22 cellular contexts compared by ENCODE assay signal in the genomic region with DNA sequence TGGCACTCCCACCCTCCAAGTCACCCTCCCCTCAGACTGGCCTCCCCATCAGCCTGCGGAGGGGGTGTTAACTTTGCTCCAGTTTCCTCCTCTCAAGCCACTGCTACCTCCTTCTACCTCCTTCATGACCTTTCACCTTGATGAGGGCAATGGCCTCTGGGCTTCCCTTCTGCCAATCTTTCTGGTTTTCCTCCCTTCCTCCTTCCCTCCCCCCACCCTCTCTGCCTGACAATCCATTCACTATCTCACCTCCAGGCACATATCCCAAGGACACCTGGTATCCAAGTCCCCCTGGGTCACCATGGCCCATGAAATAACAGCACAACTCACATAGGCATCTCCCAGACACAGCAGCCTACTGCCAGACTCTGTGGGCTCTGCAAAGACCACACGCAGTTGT.
A peak's percentile ranks its signal among the peaks of the same experiment; 100 is the strongest.
DNase-seq lines count a peak whose midpoint lies in the region; ATAC-seq, FAIRE-seq and TF ChIP-seq lines count a peak whose summit lies in the region.
"Had no signal": no experiment of that assay in that cellular context is flagged by ENCODE, and none has a peak within 500 bp of the region (broad histone marks: within the 10 kb centered on the region; RNA-seq: fewer than 3 reads in every experiment).

No MANE protein-coding gene starts in this region.

- H3K79me2 ChIP-seq in HepG2 (ENCODE audit: insufficient read depth, low read length) = peaks cover 89% of the 10 kb centered on the region

- no peak for FAIRE-seq in HepG2 (lab: Jason Lieb, UNC)
- FAIRE-seq: GM12892, RCC 7860 had no signal

- no peak for TF ChIP-seq EP300 in HepG2 (IDR thresholded peaks at IDR 0.05; ENCODE audit: low read depth in 2 of 2, low read length in 2 of 2)
- no peak for TF ChIP-seq EP300 in HepG2 (CRISPR knock-in tag; IDR thresholded peaks at IDR 0.05; ENCODE audit: borderline replicate concordance)

- H3K9ac ChIP-seq in HepG2 (ENCODE audit: insufficient read depth, low read depth, low read length) = no peak overlapping the region
- H3K9ac ChIP-seq: parathyroid adenoma had no signal

- H3K4me3 ChIP-seq in HepG2 (replicated peaks in 1 of 3; ENCODE audit: insufficient read depth in 1 of 3, low read depth in 2 of 3, low read length in 3 of 3) (no peak overlapping the region), right lobe of liver (no peak overlapping the region), coronary artery (no peak overlapping the region)
- H3K4me3 ChIP-seq: left lung had no signal

- H3K9me3 ChIP-seq in HepG2 (ENCODE audit: low read length) (no peaks in the 10 kb centered on the region), right lobe of liver (no peaks in the 10 kb centered on the region)
- H3K9me3 ChIP-seq: left lung had no signal

- no TSS peak for BruUV-seq in HepG2 (replicated peaks; lab: Mats Ljungman, UMichigan)

- H3K4me3 Mint-ChIP-seq in nephron (peak overlapping the region in 2 of 3 experiments; percentile 31), type B pancreatic cell (peak overlapping the region; percentile 20)
- H3K4me3 Mint-ChIP-seq: activated T-helper 1 cell treated with anti-CD3 and anti-CD28 coated beads, Interleukin-12 subunit alpha, Interleukin-12 subunit beta, Interleukin-2, Interleukin-4 antibody, amounts not matched to agents 30 ng/mL and 10 ng/mL and 1 ng/mL, durations not matched to agents 14 hours and 24 hours and 36 hours; CD14-positive monocyte; IgD-negative memory B cell had no signal

- DNase-seq in HepG2 (ENCODE audit: low spot score) (no peak), right lobe of liver (no peak), coronary artery (ENCODE audit: low spot score) (no peak), type B pancreatic cell (ENCODE audit: extremely low spot score, unreplicated experiment) (no peak), cerebellar nuclear complex (lab: John Stamatoyannopoulos, UW) (no peak)
- DNase-seq: ACHN, dermis blood vessel endothelial cell, HCEC 1CT, left lung, MM.1S, NCI-H187, NCI-H345 had no signal

- H3K27me3 ChIP-seq in HepG2 (ENCODE audit: control insufficient read depth in 1 of 2, insufficient read depth in 2 of 2, low read length in 2 of 2) (no peaks in the 10 kb centered on the region), right lobe of liver (no peaks in the 10 kb centered on the region)
- H3K27me3 ChIP-seq: left lung had no signal

- TF ChIP-seq CTCF in HepG2 (CRISPR knock-in tag; IDR thresholded peaks at IDR 0.05) (no peak), right lobe of liver (IDR thresholded peaks at IDR 0.05) (no peak), coronary artery (IDR thresholded peaks at IDR 0.05) (no peak), nephron (IDR thresholded peaks at IDR 0.05; ENCODE audit: unreplicated experiment in 3 of 3) (no peak), type B pancreatic cell (conservative IDR thresholded peaks at IDR 0.05) (no peak)

- ATAC-seq in HepG2 (peak; percentile 20; the same call in 1 of the 3 replicates), right lobe of liver (no peak), esophagus mucosa (no peak), HG03342 (IDR thresholded peaks at IDR 0.05; ENCODE audit: unreplicated experiment) (no peak)
- ATAC-seq: activated naive CD4-positive, alpha-beta T cell treated with anti-CD3 and anti-CD28 coated beads, Interleukin-2, amount 50 U/mL, for 72 hours; left lung had no signal

- intact Hi-C loops in HepG2 (cut with micrococcal nuclease; ENCODE audit: unreplicated experiment) (no loop called here), right lobe of liver (cut with DNase I) (no loop called here)

- H3K4me1 Mint-ChIP-seq in nephron (peaks cover 86% of the 10 kb centered on the region), type B pancreatic cell (ENCODE audit: unreplicated experiment) (peaks cover 59% of the 10 kb centered on the region)

- H3K36me3 ChIP-seq in HepG2 (replicated peaks in 1 of 2; ENCODE audit: control insufficient read depth in 1 of 2, insufficient read depth in 2 of 2, low read length in 2 of 2) (peaks cover 8 to 33% of the 10 kb centered on the region in 2 experiments; a peak in 4 of 5 replicates), right lobe of liver (no peaks in the 10 kb centered on the region)
- H3K36me3 ChIP-seq: left lung had no signal

- H3K9me3 Mint-ChIP-seq in nephron (no peaks in the 10 kb centered on the region), type B pancreatic cell (no peaks in the 10 kb centered on the region)
- H3K9me3 Mint-ChIP-seq: CD14-positive monocyte, IgD-negative memory B cell had no signal

- no peak for TF ChIP-seq RAD21 in HepG2 (CRISPR knock-in tag; IDR thresholded peaks at IDR 0.05)

- H3K4me1 ChIP-seq in HepG2 (ENCODE audit: insufficient read depth, low read length) = peaks cover 55% of the 10 kb centered on the region
- peaks cover 0 to 27% (median 9%) of the 10 kb centered on the region in 4 donors for H3K4me1 ChIP-seq in right lobe of liver

- no peak overlapping the region for H2AFZ ChIP-seq in HepG2 (ENCODE audit: low read length)
- H2AFZ ChIP-seq: parathyroid adenoma had no signal

- WGBS in HepG2 (ENCODE audit: low lambda C conversion rate) = 97% methylated on average over 2 of the region's 2 CpGs
- 71% methylated on average over 2 of the region's 2 CpGs for WGBS in right lobe of liver (ENCODE audit: insufficient coverage, low coverage, low lambda C conversion rate, missing lambda C conversion rate)

- peaks cover 23% of the 10 kb centered on the region for H4K20me1 ChIP-seq in HepG2 (ENCODE audit: insufficient read depth, low read length)

- TF ChIP-seq POLR2A in HepG2 (IDR thresholded peaks at IDR 0.05; ENCODE audit: insufficient read depth in 1 of 2, low read depth in 2 of 2, low read length in 2 of 2) (no peak), right lobe of liver (IDR thresholded peaks at IDR 0.05) (no peak)

- H3K4me2 ChIP-seq in HepG2 (ENCODE audit: low read depth, low read length) = no peak overlapping the region

- peaks cover 10% of the 10 kb centered on the region for H3K36me3 Mint-ChIP-seq in nephron (ENCODE audit: low read depth)
- peaks cover 14% of the 10 kb centered on the region for H3K36me3 Mint-ChIP-seq in type B pancreatic cell
- H3K36me3 Mint-ChIP-seq: CD14-positive monocyte had no signal

- H3K27me3 Mint-ChIP-seq in nephron (ENCODE audit: low read depth) (no peaks in the 10 kb centered on the region), type B pancreatic cell (no peaks in the 10 kb centered on the region)

- in situ Hi-C loops in HepG2 (cut with HindIII; ENCODE audit: extremely low pct_ligation_motif_present, low pct_unique_long_range_greater_than_20kb) = no loop called here

- H3K27ac Mint-ChIP-seq in nephron = peak overlapping the region; percentile 61 to 90 (median 73)
- H3K27ac Mint-ChIP-seq in type B pancreatic cell = no peak overlapping the region
- H3K27ac Mint-ChIP-seq: activated T-helper 1 cell treated with anti-CD3 and anti-CD28 coated beads, Interleukin-12 subunit alpha, Interleukin-12 subunit beta, Interleukin-2, Interleukin-4 antibody, amounts not matched to agents 30 ng/mL and 10 ng/mL and 1 ng/mL, durations not matched to agents 14 hours and 24 hours and 36 hours; CD14-positive monocyte; IgD-negative memory B cell had no signal

- CTCF ChIA-PET in HepG2 (lab: Yijun Ruan, JAX; ENCODE audit: low intra/inter-chr PET ratio, low total read pairs) = no interaction called here

- POLR2A ChIA-PET in HepG2 (lab: Yijun Ruan, JAX) = no interaction called here

- H3K27ac ChIP-seq in HepG2 (ENCODE audit: extremely low read length, insufficient read depth, low read length) = no peak overlapping the region
- H3K27ac ChIP-seq in right lobe of liver = no peak overlapping the region
- H3K27ac ChIP-seq in coronary artery = peak overlapping the region; percentile 8 to 49

TF ChIP-seq in HepG2, 621 proteins besides CTCF, POLR2A, EP300 and RAD21:
- TF ChIP-seq NR2F6 (IDR thresholded peaks at IDR 0.05) (peak; percentile 12; the same call in 1 of the 2 replicates), NR2F6 (CRISPR knock-in tag; IDR thresholded peaks at IDR 0.05) (no peak), ZNF350 (CRISPR knock-in tag; IDR thresholded peaks at IDR 0.05; ENCODE audit: borderline replicate concordance, low read depth) (no peak), ZEB1 (IDR thresholded peaks at IDR 0.05; ENCODE audit: insufficient replicate concordance, low read depth) (no peak)
TF ChIP-seq in HepG2: peak in this region for 1.

Comparison
In these comparisons a context has a peak if more than half of its experiments do, and no peak if none do; other contexts are left out.
1. H3K27ac ChIP-seq: peak in coronary artery (2 of 2); none in HepG2 (single experiment) and right lobe of liver (0 of 3).